ENCODE assay signal across 18 cellular contexts in the genomic region with DNA sequence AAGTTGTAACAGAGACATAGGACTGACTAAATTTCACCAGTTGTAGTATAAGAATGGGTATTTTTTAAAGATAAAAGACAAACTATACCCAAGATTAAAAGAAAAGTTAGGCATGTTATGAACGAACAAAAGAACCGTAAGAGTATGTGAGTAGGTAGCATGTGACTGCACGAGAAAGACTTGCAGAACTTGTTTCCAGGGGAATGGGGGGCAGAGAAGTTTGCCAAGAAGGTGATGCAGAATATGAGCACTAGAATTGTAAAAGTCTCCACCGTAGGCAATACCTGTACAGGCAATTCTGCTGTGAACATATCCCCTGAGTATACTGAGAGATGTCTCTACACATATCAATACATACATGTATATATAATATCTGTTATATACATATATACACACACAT.
A peak's percentile ranks its signal among the peaks of the same experiment; 100 is the strongest.
DNase-seq lines count a peak whose midpoint lies in the region; ATAC-seq, FAIRE-seq and TF ChIP-seq lines count a peak whose summit lies in the region.
"Had no signal": no experiment of that assay in that cellular context is flagged by ENCODE, and none has a peak within 500 bp of the region (broad histone marks: within the 10 kb centered on the region; RNA-seq: fewer than 3 reads in every experiment).

No MANE protein-coding gene starts in this region.

- no peak overlapping the region for H3K4me2 ChIP-seq in GM23338

- no peak for TF ChIP-seq CTCF in bronchial epithelial cell (IDR thresholded peaks at IDR 0.05; ENCODE audit: insufficient read depth, low read length, severe bottlenecking)
- TF ChIP-seq CTCF in GM23338 (conservative IDR thresholded peaks at IDR 0.05; ENCODE audit: low read depth in 2 of 2): no peak

- ATAC-seq in GM23338: no peak
- ATAC-seq: GM12878, HCT116 had no signal

- no peaks in the 10 kb centered on the region for H3K79me2 ChIP-seq in GM23338 (replicated peaks; ENCODE audit: insufficient read depth)

- DNase-seq in bronchial epithelial cell (ENCODE audit: low read depth): peak; percentile 54
- DNase-seq in epithelial cell of prostate (ENCODE audit: low read depth, low spot score): peak; percentile 10
- peak; percentile 34 for DNase-seq in left kidney (ENCODE audit: low read depth, low spot score)
- no peak for DNase-seq in NCI-H1436 treated with DMSO at 0.1 percent for 48 hours (lab: John Stamatoyannopoulos, UW)
- no peak for DNase-seq in HK-2 (ENCODE audit: unreplicated experiment)
- no peak for DNase-seq in GM23338 (ENCODE audit: low spot score)
- DNase-seq: C1 segment of cervical spinal cord; CD4-positive, alpha-beta memory T cell; COR-L47; DMS 273 treated with DMSO at 0.1 percent for 48 hours; DMS79; EL; GDM1; GM23248; H9 had no signal

- no peak overlapping the region for H3K4me3 Mint-ChIP-seq in GM23338
- H3K4me3 Mint-ChIP-seq: CD4-positive, alpha-beta memory T cell; H9 had no signal

- no peak overlapping the region for H2AFZ ChIP-seq in GM23338
- H2AFZ ChIP-seq: GM23248 had no signal

- H4K20me1 ChIP-seq in GM23338 (replicated peaks; ENCODE audit: insufficient read depth): no peaks in the 10 kb centered on the region

- peaks cover under 1% of the 10 kb centered on the region; the same call in 2 of the 3 replicates for H3K36me3 Mint-ChIP-seq in GM23338 (ENCODE audit: low read depth)
- H3K36me3 Mint-ChIP-seq: CD4-positive, alpha-beta memory T cell had no signal

- H3K27ac ChIP-seq in epithelial cell of prostate (no peak overlapping the region), GM23338 (ENCODE audit: low read depth) (no peak overlapping the region)
- H3K27ac ChIP-seq: GM23248 had no signal

- H3K36me3 ChIP-seq in bronchial epithelial cell (ENCODE audit: control insufficient read depth, insufficient read depth, low read length) (no peaks in the 10 kb centered on the region), GM23338 (ENCODE audit: insufficient read depth) (no peaks in the 10 kb centered on the region)

- H3K9me2 ChIP-seq in GM23338 (ENCODE audit: insufficient read depth): no peaks in the 10 kb centered on the region

- no peaks in the 10 kb centered on the region for H3K27me3 Mint-ChIP-seq in GM23338 (ENCODE audit: insufficient read depth, low read depth, poor library complexity)
- H3K27me3 Mint-ChIP-seq: CD4-positive, alpha-beta memory T cell had no signal

- H3K27me3 ChIP-seq in bronchial epithelial cell (ENCODE audit: control insufficient read depth, insufficient read depth, low read length) (no peaks in the 10 kb centered on the region), GM23338 (ENCODE audit: insufficient read depth) (no peaks in the 10 kb centered on the region)

- peaks cover under 1% of the 10 kb centered on the region; the same call in 1 of the 3 replicates for H3K9me3 Mint-ChIP-seq in GM23338

- FAIRE-seq in bronchial epithelial cell (lab: Jason Lieb, UNC): no peak
- FAIRE-seq: GM12878, GM19239 had no signal

- H3K4me1 Mint-ChIP-seq in GM23338: no peaks in the 10 kb centered on the region
- H3K4me1 Mint-ChIP-seq: CD4-positive, alpha-beta memory T cell; H9 had no signal

- H3K4me3 ChIP-seq in bronchial epithelial cell (ENCODE audit: low read depth, low read length) (no peak overlapping the region), GM23338 (no peak overlapping the region)
- H3K4me3 ChIP-seq: GM12878, GM23248 had no signal

- H3F3A ChIP-seq in GM23338 (replicated peaks; ENCODE audit: low read depth): no peaks in the 10 kb centered on the region

- H3K4me1 ChIP-seq in GM23338 (ENCODE audit: insufficient read depth): no peaks in the 10 kb centered on the region

- no peak overlapping the region for H3K27ac Mint-ChIP-seq in GM23338
- H3K27ac Mint-ChIP-seq: CD4-positive, alpha-beta memory T cell; H9 had no signal

TF ChIP-seq in GM23338, 12 proteins besides CTCF, POLR2A, EP300 and RAD21 (continues in another document):
- TF ChIP-seq EZH2 (IDR thresholded peaks at IDR 0.05; ENCODE audit: low read depth, unreplicated experiment) (no peak), JUNB (IDR thresholded peaks at IDR 0.05; ENCODE audit: unreplicated experiment) (no peak), ZNF114 (CRISPR knock-in tag; IDR thresholded peaks at IDR 0.05) (no peak), NANOG (IDR thresholded peaks at IDR 0.05; ENCODE audit: borderline replicate concordance) (no peak), CREB1 (CRISPR knock-in tag; IDR thresholded peaks at IDR 0.05; ENCODE audit: low read depth) (no peak), ZNF331 (CRISPR knock-in tag; IDR thresholded peaks at IDR 0.05; ENCODE audit: low read depth) (no peak), POLR2AphosphoS5 (IDR thresholded peaks at IDR 0.05; ENCODE audit: low read depth) (no peak)
- TF ChIP-seq, protein P1, sequence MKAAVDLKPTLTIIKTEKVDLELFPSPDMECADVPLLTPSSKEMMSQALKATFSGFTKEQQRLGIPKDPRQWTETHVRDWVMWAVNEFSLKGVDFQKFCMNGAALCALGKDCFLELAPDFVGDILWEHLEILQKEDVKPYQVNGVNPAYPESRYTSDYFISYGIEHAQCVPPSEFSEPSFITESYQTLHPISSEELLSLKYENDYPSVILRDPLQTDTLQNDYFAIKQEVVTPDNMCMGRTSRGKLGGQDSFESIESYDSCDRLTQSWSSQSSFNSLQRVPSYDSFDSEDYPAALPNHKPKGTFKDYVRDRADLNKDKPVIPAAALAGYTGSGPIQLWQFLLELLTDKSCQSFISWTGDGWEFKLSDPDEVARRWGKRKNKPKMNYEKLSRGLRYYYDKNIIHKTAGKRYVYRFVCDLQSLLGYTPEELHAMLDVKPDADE (IDR thresholded peaks at IDR 0.05): no peak
- TF ChIP-seq, protein P2, sequence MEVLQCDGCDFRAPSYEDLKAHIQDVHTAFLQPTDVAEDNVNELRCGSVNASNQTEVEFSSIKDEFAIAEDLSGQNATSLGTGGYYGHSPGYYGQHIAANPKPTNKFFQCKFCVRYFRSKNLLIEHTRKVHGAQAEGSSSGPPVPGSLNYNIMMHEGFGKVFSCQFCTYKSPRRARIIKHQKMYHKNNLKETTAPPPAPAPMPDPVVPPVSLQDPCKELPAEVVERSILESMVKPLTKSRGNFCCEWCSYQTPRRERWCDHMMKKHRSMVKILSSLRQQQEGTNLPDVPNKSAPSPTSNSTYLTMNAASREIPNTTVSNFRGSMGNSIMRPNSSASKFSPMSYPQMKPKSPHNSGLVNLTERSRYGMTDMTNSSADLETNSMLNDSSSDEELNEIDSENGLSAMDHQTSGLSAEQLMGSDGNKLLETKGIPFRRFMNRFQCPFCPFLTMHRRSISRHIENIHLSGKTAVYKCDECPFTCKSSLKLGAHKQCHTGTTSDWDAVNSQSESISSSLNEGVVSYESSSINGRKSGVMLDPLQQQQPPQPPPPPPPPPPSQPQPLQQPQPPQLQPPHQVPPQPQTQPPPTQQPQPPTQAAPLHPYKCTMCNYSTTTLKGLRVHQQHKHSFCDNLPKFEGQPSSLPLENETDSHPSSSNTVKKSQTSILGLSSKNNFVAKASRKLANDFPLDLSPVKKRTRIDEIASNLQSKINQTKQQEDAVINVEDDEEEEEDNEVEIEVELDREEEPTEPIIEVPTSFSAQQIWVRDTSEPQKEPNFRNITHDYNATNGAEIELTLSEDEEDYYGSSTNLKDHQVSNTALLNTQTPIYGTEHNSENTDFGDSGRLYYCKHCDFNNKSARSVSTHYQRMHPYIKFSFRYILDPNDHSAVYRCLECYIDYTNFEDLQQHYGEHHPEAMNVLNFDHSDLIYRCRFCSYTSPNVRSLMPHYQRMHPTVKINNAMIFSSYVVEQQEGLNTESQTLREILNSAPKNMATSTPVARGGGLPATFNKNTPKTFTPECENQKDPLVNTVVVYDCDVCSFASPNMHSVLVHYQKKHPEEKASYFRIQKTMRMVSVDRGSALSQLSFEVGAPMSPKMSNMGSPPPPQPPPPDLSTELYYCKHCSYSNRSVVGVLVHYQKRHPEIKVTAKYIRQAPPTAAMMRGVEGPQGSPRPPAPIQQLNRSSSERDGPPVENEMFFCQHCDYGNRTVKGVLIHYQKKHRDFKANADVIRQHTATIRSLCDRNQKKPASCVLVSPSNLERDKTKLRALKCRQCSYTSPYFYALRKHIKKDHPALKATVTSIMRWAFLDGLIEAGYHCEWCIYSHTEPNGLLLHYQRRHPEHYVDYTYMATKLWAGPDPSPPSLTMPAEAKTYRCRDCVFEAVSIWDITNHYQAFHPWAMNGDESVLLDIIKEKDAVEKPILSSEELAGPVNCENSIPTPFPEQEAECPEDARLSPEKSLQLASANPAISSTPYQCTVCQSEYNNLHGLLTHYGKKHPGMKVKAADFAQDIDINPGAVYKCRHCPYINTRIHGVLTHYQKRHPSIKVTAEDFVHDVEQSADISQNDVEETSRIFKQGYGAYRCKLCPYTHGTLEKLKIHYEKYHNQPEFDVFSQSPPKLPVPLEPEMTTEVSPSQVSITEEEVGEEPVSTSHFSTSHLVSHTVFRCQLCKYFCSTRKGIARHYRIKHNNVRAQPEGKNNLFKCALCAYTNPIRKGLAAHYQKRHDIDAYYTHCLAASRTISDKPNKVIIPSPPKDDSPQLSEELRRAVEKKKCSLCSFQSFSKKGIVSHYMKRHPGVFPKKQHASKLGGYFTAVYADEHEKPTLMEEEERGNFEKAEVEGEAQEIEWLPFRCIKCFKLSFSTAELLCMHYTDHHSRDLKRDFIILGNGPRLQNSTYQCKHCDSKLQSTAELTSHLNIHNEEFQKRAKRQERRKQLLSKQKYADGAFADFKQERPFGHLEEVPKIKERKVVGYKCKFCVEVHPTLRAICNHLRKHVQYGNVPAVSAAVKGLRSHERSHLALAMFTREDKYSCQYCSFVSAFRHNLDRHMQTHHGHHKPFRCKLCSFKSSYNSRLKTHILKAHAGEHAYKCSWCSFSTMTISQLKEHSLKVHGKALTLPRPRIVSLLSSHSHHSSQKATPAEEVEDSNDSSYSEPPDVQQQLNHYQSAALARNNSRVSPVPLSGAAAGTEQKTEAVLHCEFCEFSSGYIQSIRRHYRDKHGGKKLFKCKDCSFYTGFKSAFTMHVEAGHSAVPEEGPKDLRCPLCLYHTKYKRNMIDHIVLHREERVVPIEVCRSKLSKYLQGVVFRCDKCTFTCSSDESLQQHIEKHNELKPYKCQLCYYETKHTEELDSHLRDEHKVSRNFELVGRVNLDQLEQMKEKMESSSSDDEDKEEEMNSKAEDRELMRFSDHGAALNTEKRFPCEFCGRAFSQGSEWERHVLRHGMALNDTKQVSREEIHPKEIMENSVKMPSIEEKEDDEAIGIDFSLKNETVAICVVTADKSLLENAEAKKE (CRISPR knock-in tag; IDR thresholded peaks at IDR 0.05): no peak

Comparison
In these comparisons a context has a peak if more than half of its experiments do, and no peak if none do; other contexts are left out.
1. DNase-seq: peak in bronchial epithelial cell (single experiment), epithelial cell of prostate (single experiment) and left kidney (single experiment); none in NCI-H1436 treated with DMSO at 0.1 percent for 48 hours (single experiment), HK-2 (single experiment) and GM23338 (single experiment).